ENCODE assay signal across 25 cellular contexts in genomic region chr6:120918137-120918536, GRCh38.
"Had no signal": no experiment of that assay in that cellular context is flagged by ENCODE, and none has a peak within 500 bp of the region (broad histone marks: within the 10 kb centered on the region; RNA-seq: fewer than 3 reads in every experiment).

No MANE protein-coding gene starts in this region.

- H3K27ac ChIP-seq: coronary artery, esophagus muscularis mucosa, left lung, transverse colon, vagina had no signal

- H3K36me3 ChIP-seq: esophagus muscularis mucosa, left lung, transverse colon, vagina had no signal

- H3K4me3 ChIP-seq: coronary artery, esophagus muscularis mucosa, left lung, lung, transverse colon, vagina had no signal

- H3K4me1 ChIP-seq: esophagus muscularis mucosa, left lung, transverse colon, vagina had no signal

- H3K27me3 ChIP-seq: esophagus muscularis mucosa, left lung, transverse colon, vagina had no signal

- H3K9me3 ChIP-seq: esophagus muscularis mucosa, left lung, transverse colon, vagina had no signal

- DNase-seq: activated CD4-positive, alpha-beta memory T cell treated with anti-CD3 and anti-CD28 coated beads for 36 hours; activated CD4-positive, alpha-beta T cell treated with anti-CD3 and anti-CD28 coated beads for 4 hours; activated CD4-positive, CD25-positive, alpha-beta regulatory T cell; activated effector memory CD4-positive, alpha-beta T cell treated with Interleukin-2 at 50 U/mL for 16 hours; activated naive CD4-positive, alpha-beta T cell treated with anti-CD3 and anti-CD28 coated beads for 36 hours; activated naive CD8-positive, alpha-beta T cell treated with anti-CD3 and anti-CD28 coated beads, Interleukin-2, amount 10 ng/mL, durations not matched to agents 7 days and 5 days; activated T-cell treated with anti-CD3 and anti-CD28 coated beads, Interleukin-2, amount 50 U/mL, for 72 hours; amniotic stem cell; cerebellar nuclear complex; glutamatergic neuron; hippocampal formation; kidney glomerular epithelial cell; left lung; naive thymus-derived CD4-positive, alpha-beta T cell; posterior cingulate gyrus; small intestine; stimulated activated CD4-positive, alpha-beta T cell treated with anti-CD3 and anti-CD28 coated beads, Interleukin-15, amount 100 ng/mL, for 24 hours; transverse colon had no signal

- ATAC-seq: activated T-cell treated with anti-CD3 and anti-CD28 coated beads, Interleukin-2, amount 50 U/mL, for 72 hours; left lung; naive thymus-derived CD4-positive, alpha-beta T cell; sciatic nerve; stimulated activated memory B cell treated with anti-CD40 and anti-IgM and Interleukin-4, amounts not matched to agents 10 μg/mL and 1 μg/mL and 100 μg/mL, for 72 hours had no signal

- FAIRE-seq: frontal cortex, small intestine had no signal
